ENCODE assay signal across 8 cellular contexts in genomic region chr10:89332092-89332633, GRCh38. TPM values are rescaled to one million over a fixed set of nuclear protein-coding genes. Genes with fewer than 3 reads are reported as not detected.
A peak's percentile ranks its signal among the peaks of the same experiment; 100 is the strongest.
DNase-seq lines count a peak whose midpoint lies in the region; ATAC-seq and TF ChIP-seq lines count a peak whose summit lies in the region.

No MANE protein-coding gene starts in this region.

- H3K27ac ChIP-seq in CD8-positive, alpha-beta T cell (ENCODE audit: low read depth, low read length): peak overlapping the region; percentile 28
- peak overlapping the region; percentile 68 for H3K27ac ChIP-seq in parathyroid adenoma

- peak; percentile 44 for ATAC-seq in CD8-positive, alpha-beta T cell
- peak; percentile 44 for ATAC-seq in GM19452 (IDR thresholded peaks at IDR 0.05; ENCODE audit: unreplicated experiment)
- peak; percentile 54 for ATAC-seq in activated CD8-positive, alpha-beta T cell treated with anti-CD3 and anti-CD28 coated beads for 36 hours

- H3K4me3 ChIP-seq in CD8-positive, alpha-beta T cell (ENCODE audit: low read depth, low read length): peak overlapping the region; percentile 22
- H3K4me3 ChIP-seq in fibroblast of the aortic adventitia (ENCODE audit: low read depth, low read length) (peak overlapping the region; percentile 64), parathyroid adenoma (ENCODE audit: low read depth, low read length) (peak overlapping the region; percentile 45)

- H3K4me1 ChIP-seq in CD8-positive, alpha-beta T cell (ENCODE audit: insufficient read depth, low read length): peaks cover 45% of the 10 kb centered on the region
- H3K4me1 ChIP-seq in parathyroid adenoma: peaks cover 18% of the 10 kb centered on the region

- H3K27ac Mint-ChIP-seq in CD8-positive, alpha-beta T cell: peak overlapping the region; percentile 95
- H3K27ac Mint-ChIP-seq in activated CD8-positive, alpha-beta T cell treated with anti-CD3 and anti-CD28 coated beads for 36 hours: peak overlapping the region; percentile 46

- intact Hi-C loops in CD8-positive, alpha-beta T cell (cut with DNase I, micrococcal nuclease): loop anchor here in 1 of 2 experiments (1.0 kb wide), 2 partner anchors 30 to 82 kb away; partner anchors contain the start of genes IFIT2 and IFIT5
- intact Hi-C loops in activated CD8-positive, alpha-beta T cell treated with anti-CD3 and anti-CD28 coated beads for 36 hours (cut with micrococcal nuclease): no loop called here

- peak overlapping the region; percentile 80 for H3K4me3 Mint-ChIP-seq in CD8-positive, alpha-beta T cell
- H3K4me3 Mint-ChIP-seq in activated CD8-positive, alpha-beta T cell treated with anti-CD3 and anti-CD28 coated beads for 36 hours: peak overlapping the region; percentile 57

- H3K9me3 ChIP-seq in CD8-positive, alpha-beta T cell (ENCODE audit: low read length): no peaks in the 10 kb centered on the region
- no peaks in the 10 kb centered on the region for H3K9me3 ChIP-seq in parathyroid adenoma (ENCODE audit: control insufficient read depth, low read length)

- peaks cover 60% of the 10 kb centered on the region for H3K4me1 Mint-ChIP-seq in CD8-positive, alpha-beta T cell (ENCODE audit: low read depth)
- H3K4me1 Mint-ChIP-seq in activated CD8-positive, alpha-beta T cell treated with anti-CD3 and anti-CD28 coated beads for 36 hours (ENCODE audit: low read depth): peaks cover 55% of the 10 kb centered on the region

- no peaks in the 10 kb centered on the region for H3K36me3 Mint-ChIP-seq in CD8-positive, alpha-beta T cell
- no peaks in the 10 kb centered on the region for H3K36me3 Mint-ChIP-seq in activated CD8-positive, alpha-beta T cell treated with anti-CD3 and anti-CD28 coated beads for 36 hours (ENCODE audit: low read depth)

- H2AFZ ChIP-seq in parathyroid adenoma: peak overlapping the region; percentile 74

- TF ChIP-seq CTCF in CD8-positive, alpha-beta T cell (IDR thresholded peaks at IDR 0.05): no peak
- TF ChIP-seq CTCF in activated CD8-positive, alpha-beta T cell treated with anti-CD3 and anti-CD28 coated beads for 36 hours (IDR thresholded peaks at IDR 0.05): no peak
- TF ChIP-seq CTCF in fibroblast of the aortic adventitia (IDR thresholded peaks at IDR 0.05; ENCODE audit: insufficient read depth, low read length): no peak
- TF ChIP-seq CTCF in parathyroid adenoma (IDR thresholded peaks at IDR 0.05): no peak

- H3K4me2 ChIP-seq in parathyroid adenoma (ENCODE audit: low read length): peak overlapping the region; percentile 35

- CTCF ChIA-PET in CD8-positive, alpha-beta T cell (lab: Charles Lee): interaction anchor here (0.9 to 1.3 kb wide), 2 partner anchors 37 to 87 kb away, joined by 4 to 5 read pairs; no protein-coding TSS in a partner anchor
- CTCF ChIA-PET in activated CD8-positive, alpha-beta T cell treated with anti-CD3 and anti-CD28 coated beads for 36 hours (lab: Charles Lee): interaction anchor here (0.7 to 1.5 kb wide), 8 partner anchors 10 to 399 kb away, joined by 3 to 6 read pairs (median 3); partner anchors contain the start of gene IFIT5

- peaks cover 12% of the 10 kb centered on the region for H3K27me3 Mint-ChIP-seq in CD8-positive, alpha-beta T cell (ENCODE audit: low read depth)
- peaks cover 30% of the 10 kb centered on the region for H3K27me3 Mint-ChIP-seq in activated CD8-positive, alpha-beta T cell treated with anti-CD3 and anti-CD28 coated beads for 36 hours

- no peaks in the 10 kb centered on the region for H3K79me2 ChIP-seq in parathyroid adenoma

- H3K9ac ChIP-seq in parathyroid adenoma: no peak overlapping the region

- H3K9me3 Mint-ChIP-seq in CD8-positive, alpha-beta T cell: no peaks in the 10 kb centered on the region
- no peaks in the 10 kb centered on the region for H3K9me3 Mint-ChIP-seq in activated CD8-positive, alpha-beta T cell treated with anti-CD3 and anti-CD28 coated beads for 36 hours

- peak in 1 of 7 experiments; percentile 36 for DNase-seq in CD8-positive, alpha-beta T cell
- DNase-seq in HK-2 (ENCODE audit: unreplicated experiment): peak; percentile 24
- DNase-seq in activated CD8-positive, alpha-beta T cell treated with anti-CD3 and anti-CD28 coated beads for 36 hours: peak; percentile 48
- peak; percentile 82 for DNase-seq in fibroblast of the aortic adventitia (ENCODE audit: low read depth)
- DNase-seq in GOT3 (lab: John Stamatoyannopoulos, UW): no peak
- DNase-seq in epidermal melanocyte (ENCODE audit: insufficient read length, low spot score): no peak

- POLR2A ChIA-PET in CD8-positive, alpha-beta T cell (lab: Charles Lee): interaction anchor here (0.6 to 0.9 kb wide), 2 partner anchors 81 to 1990 kb away, joined by 3 to 4 read pairs; partner anchors contain the start of gene LIPA
- POLR2A ChIA-PET in activated CD8-positive, alpha-beta T cell treated with anti-CD3 and anti-CD28 coated beads for 36 hours (lab: Charles Lee): interaction anchor here (0.6 to 1.3 kb wide), 7 partner anchors 9 to 83 kb away, joined by 3 to 5 read pairs (median 3); partner anchors contain the start of genes IFIT1 and IFIT5

- H3K27me3 ChIP-seq in CD8-positive, alpha-beta T cell (ENCODE audit: insufficient read depth, low read length): no peaks in the 10 kb centered on the region
- no peaks in the 10 kb centered on the region for H3K27me3 ChIP-seq in parathyroid adenoma (ENCODE audit: control insufficient read depth, insufficient read depth, low read length)

- no peaks in the 10 kb centered on the region for H3K36me3 ChIP-seq in CD8-positive, alpha-beta T cell (ENCODE audit: insufficient read depth, low read length)
- H3K36me3 ChIP-seq in parathyroid adenoma (ENCODE audit: control insufficient read depth, insufficient read depth, low read length): no peaks in the 10 kb centered on the region

RNA-seq across cellular contexts. Expression of gene IFIT3, which starts 4.4 kb away (rescaled TPM):
- total RNA-seq in CD8-positive, alpha-beta T cell: 1 to 10 TPM; 4.8 to 5.2 TPM
- 10 to 100 TPM; 20.4 to 21.8 TPM for total RNA-seq in activated CD8-positive, alpha-beta T cell treated with anti-CD3 and anti-CD28 coated beads for 36 hours
- total RNA-seq in fibroblast of the aortic adventitia (ENCODE audit: low replicate concordance): 23.1 and 88.3 TPM in 2 replicates

RNA-seq across cellular contexts. Expression of gene IFIT2, which starts 30.3 kb away (rescaled TPM):
- total RNA-seq in CD8-positive, alpha-beta T cell: 10 to 100 TPM; 18.4 TPM
- total RNA-seq in activated CD8-positive, alpha-beta T cell treated with anti-CD3 and anti-CD28 coated beads for 36 hours: 10 to 100 TPM; 39.2 to 41.6 TPM
- 7.6 and 30.7 TPM in 2 replicates for total RNA-seq in fibroblast of the aortic adventitia (ENCODE audit: low replicate concordance)

RNA-seq across cellular contexts. Expression of gene IFIT1B, which starts 45.7 kb away (rescaled TPM):
- not detected for total RNA-seq in CD8-positive, alpha-beta T cell
- total RNA-seq in activated CD8-positive, alpha-beta T cell treated with anti-CD3 and anti-CD28 coated beads for 36 hours: not detected
- total RNA-seq in fibroblast of the aortic adventitia (ENCODE audit: low replicate concordance): not detected in 2 replicates

Comparison
In these comparisons a context has a peak if more than half of its experiments do, and no peak if none do; other contexts are left out.
1. DNase-seq: peak in HK-2 (single experiment), activated CD8-positive, alpha-beta T cell treated with anti-CD3 and anti-CD28 coated beads for 36 hours (single experiment) and fibroblast of the aortic adventitia (single experiment); none in GOT3 (single experiment) and epidermal melanocyte (single experiment).
2. Peak in every context shown above with its lines, with median percentiles within 50 percentile points of each other: ATAC-seq and H3K4me3 ChIP-seq.